ENCODE assay signal across 23 cellular contexts in the genomic region with DNA sequence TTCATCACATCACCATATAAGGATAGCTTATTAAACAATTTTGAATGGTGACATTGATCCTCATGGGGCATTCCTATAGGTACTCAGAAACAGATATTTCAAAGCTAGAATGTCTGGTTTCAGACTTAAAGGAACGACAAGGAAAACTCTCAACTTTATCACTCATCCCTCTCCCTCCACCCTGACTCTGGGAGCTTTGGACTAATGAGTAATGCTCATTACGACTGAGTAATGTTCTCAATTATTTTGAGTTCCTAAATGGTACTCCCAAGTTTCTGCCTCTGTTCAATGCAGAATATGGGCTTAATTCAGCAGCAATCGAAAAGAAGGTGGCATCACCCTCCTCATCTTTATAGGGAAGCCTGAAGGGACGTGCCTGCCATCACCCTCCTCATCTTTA. TPM values are rescaled to one million over a fixed set of nuclear protein-coding genes. Genes with fewer than 3 reads are reported as not detected.
"Had no signal": no experiment of that assay in that cellular context is flagged by ENCODE, and none has a peak within 500 bp of the region (broad histone marks: within the 10 kb centered on the region; RNA-seq: fewer than 3 reads in every experiment).

No MANE protein-coding gene starts in this region.

- H3K36me3 Mint-ChIP-seq: activated CD4-positive, alpha-beta memory T cell treated with anti-CD3 and anti-CD28 coated beads for 36 hours; activated naive CD8-positive, alpha-beta T cell had no signal

- H3K4me1 ChIP-seq: SJSA1 had no signal

- H3K9me3 Mint-ChIP-seq: activated B cell treated with CpG ODN at 0.5 μM for 24 hours; activated CD4-positive, alpha-beta memory T cell treated with anti-CD3 and anti-CD28 coated beads for 36 hours; activated CD4-positive, alpha-beta T cell treated with anti-CD3 and anti-CD28 coated beads, Interleukin-2, amount 10 ng/mL, durations not matched to agents 7 days and 5 days; activated naive CD4-positive, alpha-beta T cell treated with anti-CD3 and anti-CD28 coated beads for 36 hours; activated T-helper 17 cell treated with anti-CD3 and anti-CD28 coated beads, Interleukin-2, amount 50 U/mL, for 72 hours had no signal

- H3K27ac ChIP-seq: brain microvascular endothelial cell, cardiac muscle cell, SJSA1 had no signal

- H3K27me3 ChIP-seq: brain microvascular endothelial cell, cardiac muscle cell, SJSA1 had no signal

- H3K27ac Mint-ChIP-seq: activated B cell treated with CpG ODN at 0.5 μM for 24 hours; activated CD4-positive, alpha-beta memory T cell treated with anti-CD3 and anti-CD28 coated beads for 36 hours; activated CD4-positive, alpha-beta T cell treated with anti-CD3 and anti-CD28 coated beads, Interleukin-2, amount 10 ng/mL, durations not matched to agents 7 days and 5 days; activated naive CD4-positive, alpha-beta T cell treated with anti-CD3 and anti-CD28 coated beads for 36 hours; activated naive CD8-positive, alpha-beta T cell; activated T-helper 17 cell treated with anti-CD3 and anti-CD28 coated beads, Interleukin-2, amount 50 U/mL, for 72 hours had no signal

- H3K36me3 ChIP-seq: brain microvascular endothelial cell, cardiac muscle cell, SJSA1 had no signal

- H3K9me3 ChIP-seq: SJSA1 had no signal

- H3K4me3 Mint-ChIP-seq: activated B cell treated with CpG ODN at 0.5 μM for 24 hours; activated CD4-positive, alpha-beta memory T cell treated with anti-CD3 and anti-CD28 coated beads for 36 hours; activated CD4-positive, alpha-beta T cell treated with anti-CD3 and anti-CD28 coated beads, Interleukin-2, amount 10 ng/mL, durations not matched to agents 7 days and 5 days; activated naive CD4-positive, alpha-beta T cell treated with anti-CD3 and anti-CD28 coated beads for 36 hours; activated naive CD8-positive, alpha-beta T cell; activated T-helper 17 cell treated with anti-CD3 and anti-CD28 coated beads, Interleukin-2, amount 50 U/mL, for 72 hours had no signal

- H3K27me3 Mint-ChIP-seq: activated B cell treated with CpG ODN at 0.5 μM for 24 hours; activated CD4-positive, alpha-beta memory T cell treated with anti-CD3 and anti-CD28 coated beads for 36 hours; activated CD4-positive, alpha-beta T cell treated with anti-CD3 and anti-CD28 coated beads, Interleukin-2, amount 10 ng/mL, durations not matched to agents 7 days and 5 days; activated naive CD8-positive, alpha-beta T cell; activated T-helper 17 cell treated with anti-CD3 and anti-CD28 coated beads, Interleukin-2, amount 50 U/mL, for 72 hours had no signal

- H3K4me1 Mint-ChIP-seq: activated B cell treated with CpG ODN at 0.5 μM for 24 hours; activated CD4-positive, alpha-beta T cell treated with anti-CD3 and anti-CD28 coated beads, Interleukin-2, amount 10 ng/mL, durations not matched to agents 7 days and 5 days; activated T-helper 17 cell treated with anti-CD3 and anti-CD28 coated beads, Interleukin-2, amount 50 U/mL, for 72 hours had no signal

- H3K4me3 ChIP-seq: cardiac muscle cell, SJSA1 had no signal

- DNase-seq: activated B cell treated with CpG ODN at 0.5 μM for 24 hours; activated CD4-positive, alpha-beta memory T cell treated with anti-CD3 and anti-CD28 coated beads for 36 hours; activated CD4-positive, alpha-beta T cell treated with anti-CD3 and anti-CD28 coated beads, Interleukin-2, amount 10 ng/mL, durations not matched to agents 7 days and 5 days; activated CD8-positive, alpha-beta memory T cell treated with anti-CD3 and anti-CD28 coated beads for 24 hours; activated gamma-delta T cell; activated naive CD4-positive, alpha-beta T cell treated with anti-CD3 and anti-CD28 coated beads for 36 hours; activated T-cell treated with anti-CD3 and anti-CD28 coated beads, Interleukin-2, amount 50 U/mL, for 48 hours; amygdala; brain microvascular endothelial cell; NCI-H1048; NCI-H146; NCI-H187 treated with DMSO at 0.1 percent for 48 hours; NCI-H2081 treated with DMSO at 0.1 percent for 48 hours; NCI-H446; NCI-H524; SHP77; SW 1271 had no signal

- ATAC-seq: activated T-helper 17 cell treated with anti-CD3 and anti-CD28 coated beads, Interleukin-2, amount 50 U/mL, for 72 hours; SK-N-SH treated with all-trans-retinoic acid at 6 μM for 48 hours had no signal

RNA-seq across cellular contexts. Expression of a gene that starts 43.4 kb away (rescaled TPM):
- total RNA-seq: activated B cell treated with CpG ODN at 0.5 μM for 24 hours, M059J had no signal
- polyA plus RNA-seq: cardiac muscle cell had no signal

RNA-seq across cellular contexts. Expression of a gene that starts 44.2 kb away (rescaled TPM):
- total RNA-seq: activated B cell treated with CpG ODN at 0.5 μM for 24 hours; activated CD4-positive, alpha-beta memory T cell treated with anti-CD3 and anti-CD28 coated beads for 36 hours; activated naive CD4-positive, alpha-beta T cell treated with anti-CD3 and anti-CD28 coated beads for 36 hours; activated T-helper 17 cell treated with anti-CD3 and anti-CD28 coated beads, Interleukin-2, amount 50 U/mL, for 72 hours; SJSA1 had no signal
